ENCODE assay signal across 17 cellular contexts in genomic region chr1:117599822-117600221, GRCh38. TPM values are rescaled to one million over a fixed set of nuclear protein-coding genes. Genes with fewer than 3 reads are reported as not detected.
A peak's percentile ranks its signal among the peaks of the same experiment; 100 is the strongest.
DNase-seq lines count a peak whose midpoint lies in the region; ATAC-seq and TF ChIP-seq lines count a peak whose summit lies in the region.
"Had no signal": no experiment of that assay in that cellular context is flagged by ENCODE, and none has a peak within 500 bp of the region (broad histone marks: within the 10 kb centered on the region; RNA-seq: fewer than 3 reads in every experiment).

No MANE protein-coding gene starts in this region.

- peaks cover 28% of the 10 kb centered on the region for H3K27me3 Mint-ChIP-seq in H9 (ENCODE audit: low read depth)
- H3K27me3 Mint-ChIP-seq: activated CD4-positive, alpha-beta memory T cell treated with anti-CD3 and anti-CD28 coated beads for 36 hours had no signal

- H4K5ac ChIP-seq in H9 (ENCODE audit: insufficient read length, low read depth, low read length) = no peak overlapping the region

- DNase-seq in H9 (peak; percentile 10), NCI-H146 (lab: John Stamatoyannopoulos, UW) (peak; percentile 52), heart right ventricle (no peak), middle frontal gyrus (ENCODE audit: extremely low spot score, low spot score) (no peak), omental fat pad (ENCODE audit: low spot score) (no peak)
- DNase-seq: activated CD4-positive, alpha-beta memory T cell treated with anti-CD3 and anti-CD28 coated beads for 36 hours; colonic mucosa; NCI-H1694; SW 1271 had no signal

- WGBS in H9 (ENCODE audit: extremely low coverage, insufficient read length, low lambda C conversion rate) = no CpG with 5 or more reads among the region's 12 CpGs
- 69 to 73% methylated on average over 12 of the region's 12 CpGs for WGBS in heart right ventricle, 2 donors

- ATAC-seq in heart right ventricle (peak in 7 of 8 donors; percentile 40 to 87 (median 72)), HG03520 (IDR thresholded peaks at IDR 0.05; ENCODE audit: unreplicated experiment) (no peak), GM18870 (IDR thresholded peaks at IDR 0.05; ENCODE audit: unreplicated experiment) (no peak), omental fat pad (ENCODE audit: low FRiP score) (no peak)

- H3K79me1 ChIP-seq in H9 (ENCODE audit: insufficient read depth, low read depth, low read length, poor library complexity, severe bottlenecking) = no peaks in the 10 kb centered on the region

- no peaks in the 10 kb centered on the region for H3K9me3 ChIP-seq in H9 (ENCODE audit: control insufficient read depth, low read depth, low read length)
- no peaks in the 10 kb centered on the region for H3K9me3 ChIP-seq in heart right ventricle
- no peaks in the 10 kb centered on the region for H3K9me3 ChIP-seq in parathyroid adenoma (ENCODE audit: control insufficient read depth, low read length)
- H3K9me3 ChIP-seq: colonic mucosa had no signal

- no peak overlapping the region for H3T11ph ChIP-seq in H9 (ENCODE audit: low read length)

- TF ChIP-seq CTCF in H9 (conservative IDR thresholded peaks at IDR 0.05) (no peak), heart right ventricle (IDR thresholded peaks at IDR 0.05) (no peak), parathyroid adenoma (IDR thresholded peaks at IDR 0.05) (no peak), omental fat pad (IDR thresholded peaks at IDR 0.05) (no peak)

- H3K27ac Mint-ChIP-seq in H9 = peak overlapping the region in 1 of 3 experiments; percentile 79; a peak in 1 of 7 replicates
- H3K27ac Mint-ChIP-seq: activated CD4-positive, alpha-beta memory T cell treated with anti-CD3 and anti-CD28 coated beads for 36 hours; activated naive CD4-positive, alpha-beta T cell treated with anti-CD3 and anti-CD28 coated beads, Interleukin-2, amount 50 U/mL, for 24 hours; activated T-cell treated with anti-CD3 and anti-CD28 coated beads, Interleukin-2, amount 50 U/mL, for 24 hours had no signal

- H2BK120ac ChIP-seq in H9 (ENCODE audit: low read depth, low read length, poor library complexity, severe bottlenecking) = no peak overlapping the region

- H3K4me1 ChIP-seq in H9 (ENCODE audit: insufficient read depth, low read length) (no peaks in the 10 kb centered on the region), heart right ventricle (peaks cover 0 to 2% (median under 1%) of the 10 kb centered on the region in 9 donors), parathyroid adenoma (no peaks in the 10 kb centered on the region)
- H3K4me1 ChIP-seq: colonic mucosa had no signal

- H3K18ac ChIP-seq in H9 (ENCODE audit: insufficient read length, low read depth, low read length) = no peak overlapping the region

- H2BK15ac ChIP-seq in H9 (ENCODE audit: low read depth, low read length) = no peak overlapping the region

- no peaks in the 10 kb centered on the region for H4K20me1 ChIP-seq in H9 (ENCODE audit: control insufficient read depth, insufficient read depth, insufficient read length)

- H3K56ac ChIP-seq in H9 (ENCODE audit: insufficient read length, low read depth, low read length) = no peak overlapping the region

- H3K4me3 ChIP-seq in heart right ventricle = no peak overlapping the region
- no peak overlapping the region for H3K4me3 ChIP-seq in parathyroid adenoma (ENCODE audit: low read depth, low read length)
- H3K4me3 ChIP-seq: colonic mucosa, smooth muscle cell had no signal

- H2BK5ac ChIP-seq in H9 (ENCODE audit: insufficient read length, low read length) = no peak overlapping the region

- H3K4me2 ChIP-seq in H9 (ENCODE audit: insufficient read depth, insufficient read length, low read length) (no peak overlapping the region), parathyroid adenoma (ENCODE audit: low read length) (peak overlapping the region; percentile 31)
- H3K4me2 ChIP-seq: KMS-11, smooth muscle cell had no signal

- no peak overlapping the region for H2BK12ac ChIP-seq in H9 (ENCODE audit: insufficient read length, low read depth, low read length)

- no peak overlapping the region for H2BK20ac ChIP-seq in H9 (ENCODE audit: low read depth, low read length, poor library complexity, severe bottlenecking)

- no peak overlapping the region for H3K27ac ChIP-seq in H9 (ENCODE audit: insufficient read length, low read depth, low read length)
- peak overlapping the region in 1 of 10 donors; percentile 34 for H3K27ac ChIP-seq in heart right ventricle
- H3K27ac ChIP-seq in parathyroid adenoma = peak overlapping the region; percentile 72
- H3K27ac ChIP-seq: colonic mucosa, KMS-11 had no signal

- H4K8ac ChIP-seq in H9 (replicated peaks; ENCODE audit: insufficient read length, low read depth, low read length) = no peak overlapping the region

- H3K36me3 ChIP-seq in heart right ventricle (no peaks in the 10 kb centered on the region), parathyroid adenoma (ENCODE audit: control insufficient read depth, insufficient read depth, low read length) (no peaks in the 10 kb centered on the region)
- H3K36me3 ChIP-seq: colonic mucosa had no signal

- no peak overlapping the region for H2AK5ac ChIP-seq in H9 (ENCODE audit: insufficient read length, low read length)

- H3K4me3 Mint-ChIP-seq in H9 = no peak overlapping the region
- H3K4me3 Mint-ChIP-seq: activated CD4-positive, alpha-beta memory T cell treated with anti-CD3 and anti-CD28 coated beads for 36 hours; activated naive CD4-positive, alpha-beta T cell treated with anti-CD3 and anti-CD28 coated beads, Interleukin-2, amount 50 U/mL, for 24 hours; activated T-cell treated with anti-CD3 and anti-CD28 coated beads, Interleukin-2, amount 50 U/mL, for 24 hours had no signal

- H3K27me3 ChIP-seq in H9 (ENCODE audit: insufficient read depth, low read length) (peaks cover 6% of the 10 kb centered on the region; the same call in 1 of the 2 replicates), heart right ventricle (peaks cover 0 to 4% (median 0%) of the 10 kb centered on the region in 7 donors), parathyroid adenoma (ENCODE audit: control insufficient read depth, insufficient read depth, low read length) (no peaks in the 10 kb centered on the region)
- H3K27me3 ChIP-seq: colonic mucosa had no signal

- H3K9ac ChIP-seq in H9 (ENCODE audit: extremely low read depth, insufficient read length, low read length) = no peak overlapping the region
- H3K9ac ChIP-seq in parathyroid adenoma = no peak overlapping the region
- H3K9ac ChIP-seq: KMS-11 had no signal

- H3K4ac ChIP-seq in H9 (ENCODE audit: low read depth, low read length) = no peak overlapping the region

- no peak overlapping the region for H2AFZ ChIP-seq in H9 (ENCODE audit: low read length)
- H2AFZ ChIP-seq in parathyroid adenoma = peak overlapping the region; percentile 62

- no peak overlapping the region for H3K23ac ChIP-seq in H9 (ENCODE audit: insufficient read length, low read depth, low read length)

- intact Hi-C loops in heart right ventricle (cut with DNase I) = loop anchor here in 5 of 10 donors (1.0 to 10.0 kb wide), 3 partner anchors 30 to 235 kb away; partner anchors contain the start of gene MAN1A2 (in 1 of the 5)

- no peaks in the 10 kb centered on the region for H3K9me3 Mint-ChIP-seq in H9
- H3K9me3 Mint-ChIP-seq: activated CD4-positive, alpha-beta memory T cell treated with anti-CD3 and anti-CD28 coated beads for 36 hours; activated naive CD4-positive, alpha-beta T cell treated with anti-CD3 and anti-CD28 coated beads, Interleukin-2, amount 50 U/mL, for 24 hours; activated T-cell treated with anti-CD3 and anti-CD28 coated beads, Interleukin-2, amount 50 U/mL, for 24 hours had no signal

- no peak overlapping the region for H4K91ac ChIP-seq in H9 (ENCODE audit: insufficient read length, low read depth, low read length)

- H3K14ac ChIP-seq in H9 (ENCODE audit: insufficient read depth, low read length) = no peak overlapping the region

- no peaks in the 10 kb centered on the region for H3K23me2 ChIP-seq in H9 (ENCODE audit: insufficient read length, low read depth, low read length, poor library complexity, severe bottlenecking)

- no peaks in the 10 kb centered on the region for H3K36me3 Mint-ChIP-seq in H9 (ENCODE audit: insufficient read depth in 1 of 3, low read depth in 3 of 3)
- H3K36me3 Mint-ChIP-seq: activated CD4-positive, alpha-beta memory T cell treated with anti-CD3 and anti-CD28 coated beads for 36 hours; activated naive CD4-positive, alpha-beta T cell treated with anti-CD3 and anti-CD28 coated beads, Interleukin-2, amount 50 U/mL, for 24 hours had no signal

- peaks cover 6 to 9% of the 10 kb centered on the region in 2 experiments for H3K4me1 Mint-ChIP-seq in H9

- no peaks in the 10 kb centered on the region for H3K79me2 ChIP-seq in H9 (ENCODE audit: insufficient read depth, low read length)
- H3K79me2 ChIP-seq in parathyroid adenoma = no peaks in the 10 kb centered on the region

RNA-seq across cellular contexts. Expression of gene TENT5C, which starts 6.0 kb away (rescaled TPM):
- total RNA-seq in H9 (2021) (0.18 and 0.37 TPM in 2 replicates), heart right ventricle (10 to 100 TPM in 6 of 10 donors, 1 to 10 TPM in 4; 3.1 to 23.1 (median 13.0) TPM), omental fat pad (1 to 10 TPM; 3.8 to 7.6 (median 6.6) TPM)
- 1 to 10 TPM; 3.1 to 4.0 TPM for polyA plus RNA-seq in heart right ventricle
- total RNA-seq: myocyte had no signal

Comparison
In these comparisons a context has a peak if more than half of its experiments do, and no peak if none do; other contexts are left out.
1. DNase-seq: peak in H9 (single experiment) and NCI-H146 (single experiment); none in heart right ventricle (0 of 2), middle frontal gyrus (single experiment) and omental fat pad (single experiment).
2. ATAC-seq: peak in heart right ventricle (7 of 8); none in HG03520 (single experiment), GM18870 (single experiment) and omental fat pad (single experiment).